Comparison of ENCODE assay signal across 9 cellular contexts in genomic region chr14:22448035-22448904, GRCh38.
DNase-seq lines count a peak whose midpoint lies in the region; ATAC-seq lines count a peak whose summit lies in the region.
"Had no signal": no experiment of that assay in that cellular context is flagged by ENCODE, and none has a peak within 500 bp of the region (broad histone marks: within the 10 kb centered on the region; RNA-seq: fewer than 3 reads in every experiment).

No MANE protein-coding gene starts in this region.

- H3K4me1 Mint-ChIP-seq in natural killer cell treated with Interleukin-12 subunit alpha and Interleukin-12 subunit beta and Interleukin-15 and Interleukin-18, amount 100 ng/mL, for 72 hours (ENCODE audit: low read depth in 2 of 2) = peaks cover 71% of the 10 kb centered on the region in 2 donors
- no peaks in the 10 kb centered on the region for H3K4me1 Mint-ChIP-seq in activated T-cell treated with anti-CD3 and anti-CD28 coated beads, Interleukin-2, amount 50 U/mL, for 72 hours (ENCODE audit: low read depth)

- intact Hi-C loops in Right ventricle myocardium superior (cut with DNase I) = no loop called here

- peak overlapping the region; percentile 85 for H3K4me3 Mint-ChIP-seq in natural killer cell treated with Interleukin-12 subunit alpha and Interleukin-12 subunit beta and Interleukin-15 and Interleukin-18, amount 100 ng/mL, for 72 hours
- H3K4me3 Mint-ChIP-seq in activated T-cell treated with anti-CD3 and anti-CD28 coated beads, Interleukin-2, amount 50 U/mL, for 72 hours = no peak overlapping the region

- peaks cover 13% of the 10 kb centered on the region for H3K36me3 Mint-ChIP-seq in natural killer cell treated with Interleukin-12 subunit alpha and Interleukin-12 subunit beta and Interleukin-15 and Interleukin-18, amount 100 ng/mL, for 72 hours
- no peaks in the 10 kb centered on the region for H3K36me3 Mint-ChIP-seq in activated T-cell treated with anti-CD3 and anti-CD28 coated beads, Interleukin-2, amount 50 U/mL, for 72 hours (ENCODE audit: insufficient read depth in 2 of 2)

- no peaks in the 10 kb centered on the region for H3K27me3 Mint-ChIP-seq in natural killer cell treated with Interleukin-12 subunit alpha and Interleukin-12 subunit beta and Interleukin-15 and Interleukin-18, amount 100 ng/mL, for 72 hours
- no peaks in the 10 kb centered on the region for H3K27me3 Mint-ChIP-seq in activated T-cell treated with anti-CD3 and anti-CD28 coated beads, Interleukin-2, amount 50 U/mL, for 72 hours (ENCODE audit: low read depth)

- DNase-seq in NCI-H446 treated with DMSO at 0.1 percent for 48 hours (lab: John Stamatoyannopoulos, UW) (peak; percentile 19), NCI-H345 (lab: John Stamatoyannopoulos, UW) (no peak), NCI-H510A (lab: John Stamatoyannopoulos, UW) (no peak), Right ventricle myocardium superior (no peak)
- DNase-seq in natural killer cell treated with Interleukin-12 subunit alpha and Interleukin-12 subunit beta and Interleukin-15 and Interleukin-18, amount 100 ng/mL, for 72 hours (ENCODE audit: low spot score) = peak; percentile 70
- DNase-seq in activated T-cell treated with anti-CD3 and anti-CD28 coated beads, Interleukin-2, amount 50 U/mL, for 72 hours = no peak
- DNase-seq: NCI-H2107 had no signal

- peaks cover 4% of the 10 kb centered on the region for H3K9me3 Mint-ChIP-seq in natural killer cell treated with Interleukin-12 subunit alpha and Interleukin-12 subunit beta and Interleukin-15 and Interleukin-18, amount 100 ng/mL, for 72 hours
- H3K9me3 Mint-ChIP-seq in activated T-cell treated with anti-CD3 and anti-CD28 coated beads, Interleukin-2, amount 50 U/mL, for 72 hours = no peaks in the 10 kb centered on the region

- ATAC-seq in GM18870 (IDR thresholded peaks at IDR 0.05; ENCODE audit: unreplicated experiment) (peak; percentile 62), HG02840 (IDR thresholded peaks at IDR 0.05; ENCODE audit: low FRiP score, unreplicated experiment) (peak; percentile 63), Right ventricle myocardium superior (ENCODE audit: poor library complexity) (no peak)
- peak; percentile 78 to 84 for ATAC-seq in natural killer cell treated with Interleukin-12 subunit alpha and Interleukin-12 subunit beta and Interleukin-15 and Interleukin-18, amount 100 ng/mL, for 72 hours
- no peak for ATAC-seq in activated T-cell treated with anti-CD3 and anti-CD28 coated beads, Interleukin-2, amount 50 U/mL, for 72 hours (replicated peaks in 1 of 2)

- peak overlapping the region; percentile 93 to 95 for H3K27ac Mint-ChIP-seq in natural killer cell treated with Interleukin-12 subunit alpha and Interleukin-12 subunit beta and Interleukin-15 and Interleukin-18, amount 100 ng/mL, for 72 hours
- H3K27ac Mint-ChIP-seq in activated T-cell treated with anti-CD3 and anti-CD28 coated beads, Interleukin-2, amount 50 U/mL, for 72 hours = no peak overlapping the region

Comparison
In these comparisons a context has a peak if more than half of its experiments do, and no peak if none do; other contexts are left out.
1. ATAC-seq: peak in GM18870 (single experiment), HG02840 (single experiment) and natural killer cell treated with Interleukin-12 subunit alpha and Interleukin-12 subunit beta and Interleukin-15 and Interleukin-18, amount 100 ng/mL, for 72 hours (2 of 2); none in activated T-cell treated with anti-CD3 and anti-CD28 coated beads, Interleukin-2, amount 50 U/mL, for 72 hours (0 of 2) and Right ventricle myocardium superior (single experiment).
2. DNase-seq: peak in NCI-H446 treated with DMSO at 0.1 percent for 48 hours (single experiment) and natural killer cell treated with Interleukin-12 subunit alpha and Interleukin-12 subunit beta and Interleukin-15 and Interleukin-18, amount 100 ng/mL, for 72 hours (single experiment); none in activated T-cell treated with anti-CD3 and anti-CD28 coated beads, Interleukin-2, amount 50 U/mL, for 72 hours (0 of 2), NCI-H345 (single experiment), NCI-H510A (single experiment) and Right ventricle myocardium superior (single experiment).